20 cellular contexts compared by ENCODE assay signal in genomic region chr3:97037294-97037943, GRCh38.
"Had no signal": no experiment of that assay in that cellular context is flagged by ENCODE, and none has a peak within 500 bp of the region (broad histone marks: within the 10 kb centered on the region; RNA-seq: fewer than 3 reads in every experiment).

No MANE protein-coding gene starts in this region.

- H3K36me3 ChIP-seq: gastrocnemius medialis, heart right ventricle, lower lobe of right lung, tibial nerve, uterus had no signal

- H3K4me3 ChIP-seq: body of pancreas, gastrocnemius medialis, heart right ventricle, lower lobe of right lung, tibial nerve, uterus had no signal

- H3K27me3 ChIP-seq: body of pancreas, gastrocnemius medialis, heart right ventricle, tibial nerve, uterus had no signal

- H3K9me3 ChIP-seq: body of pancreas, gastrocnemius medialis, lower lobe of right lung, tibial nerve, uterus had no signal

- H3K27ac ChIP-seq: body of pancreas, gastrocnemius medialis, heart right ventricle, lower lobe of right lung, tibial nerve, uterus had no signal

- DNase-seq: activated CD4-positive, alpha-beta T cell treated with anti-CD3 and anti-CD28 coated beads, Interleukin-2, amount 10 ng/mL, durations not matched to agents 7 days and 5 days; activated CD8-positive, alpha-beta memory T cell treated with anti-CD3 and anti-CD28 coated beads, Interleukin-2, amount 50 U/mL, for 48 hours; activated naive CD8-positive, alpha-beta T cell treated with anti-CD3 and anti-CD28 coated beads for 36 hours; amygdala; body of pancreas; central memory CD4-positive, alpha-beta T cell; effector memory CD4-positive, alpha-beta T cell; gastrocnemius medialis; heart right ventricle; left cardiac atrium; lower lobe of right lung; nephron progenitor cell; occipital lobe; right cardiac atrium; small intestine; stimulated activated CD4-positive, alpha-beta T cell treated with anti-CD3 and anti-CD28 coated beads, Interleukin-4, amount 100 ng/mL, for 24 hours; stimulated activated naive CD4-positive, alpha-beta T cell; substantia nigra; uterus had no signal

- H3K4me1 ChIP-seq: body of pancreas, gastrocnemius medialis, heart right ventricle, lower lobe of right lung, tibial nerve, uterus had no signal

- FAIRE-seq: small intestine had no signal
